ENCODE assay signal across 12 cellular contexts in the genomic region with DNA sequence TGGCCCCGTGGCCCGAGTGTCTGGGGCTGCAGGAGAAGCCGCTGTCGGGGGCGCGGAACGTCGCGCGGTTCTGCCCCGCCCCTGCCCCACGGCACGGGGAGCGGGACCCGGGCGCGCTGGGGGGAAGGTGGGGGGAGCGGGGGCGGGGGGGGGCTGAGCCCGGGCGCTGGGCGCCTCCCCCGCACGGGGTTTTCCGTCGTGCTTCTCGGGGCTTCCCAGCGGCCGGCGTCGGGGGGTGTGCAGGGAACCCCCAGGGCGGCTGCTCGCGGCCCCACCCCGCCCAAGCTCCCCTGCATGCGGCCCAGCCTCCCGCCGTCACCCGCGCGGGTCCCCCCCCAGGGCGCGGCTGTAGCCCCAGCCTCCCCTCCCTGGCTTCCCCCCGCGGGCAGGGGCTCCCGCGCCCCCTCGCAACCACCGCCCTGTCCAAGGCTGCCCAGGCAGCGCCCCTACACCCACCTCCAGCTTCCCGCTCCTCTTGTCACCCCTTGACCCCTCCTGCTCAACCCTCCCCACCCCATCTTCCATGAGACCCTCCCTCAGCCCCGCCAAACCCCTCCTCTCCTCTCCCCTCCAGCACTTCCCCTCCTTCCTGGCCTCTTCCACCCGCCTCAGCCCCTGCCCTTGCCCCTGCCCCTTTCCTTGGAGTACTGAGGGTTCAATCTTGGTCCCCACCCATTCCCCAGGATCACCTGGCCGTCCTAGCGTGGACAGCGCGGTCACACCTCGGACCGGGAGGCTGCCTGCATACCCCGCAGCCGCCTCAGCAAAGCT. TPM values are rescaled to one million over a fixed set of nuclear protein-coding genes. Genes with fewer than 3 reads are reported as not detected.
A peak's percentile ranks its signal among the peaks of the same experiment; 100 is the strongest.
DNase-seq lines count a peak whose midpoint lies in the region; ATAC-seq and TF ChIP-seq lines count a peak whose summit lies in the region.
"Had no signal": no experiment of that assay in that cellular context is flagged by ENCODE, and none has a peak within 500 bp of the region (broad histone marks: within the 10 kb centered on the region; RNA-seq: fewer than 3 reads in every experiment).

No MANE protein-coding gene starts in this region.

- peaks cover 0 to 12% (median 6%) of the 10 kb centered on the region in 9 donors for H3K4me1 ChIP-seq in heart right ventricle
- peaks cover 9% of the 10 kb centered on the region for H3K4me1 ChIP-seq in mesenchymal stem cell (ENCODE audit: control insufficient read depth, insufficient read depth, low read depth, low read length)

- H3K4me2 ChIP-seq in mesenchymal stem cell (ENCODE audit: low read length, poor library complexity, severe bottlenecking), result no peak overlapping the region

- H3K4me3 ChIP-seq in heart right ventricle (no peak overlapping the region), mesenchymal stem cell (ENCODE audit: insufficient read depth in 1 of 2, low read depth in 1 of 2, low read length in 2 of 2) (no peak overlapping the region)

- peaks cover 43% of the 10 kb centered on the region for H3K4me1 Mint-ChIP-seq in stimulated activated naive CD8-positive, alpha-beta T cell treated with anti-CD3 and anti-CD28 coated beads, Interleukin-15, amount 100 ng/mL, for 72 hours
- H3K4me1 Mint-ChIP-seq in type B pancreatic cell (ENCODE audit: unreplicated experiment), result no peaks in the 10 kb centered on the region

- no peak overlapping the region for H2AK5ac ChIP-seq in mesenchymal stem cell (ENCODE audit: low read length, severe bottlenecking)

- 5 to 9% methylated on average over 21 to 60 of the region's 61 CpGs for WGBS in heart right ventricle, 2 donors
- 14% methylated on average over 26 of the region's 61 CpGs for WGBS in mesenchymal stem cell

- H3K9ac ChIP-seq in mesenchymal stem cell (ENCODE audit: low read length), result no peak overlapping the region

- H3K27ac ChIP-seq in heart right ventricle, result no peak overlapping the region
- H3K27ac ChIP-seq in mesenchymal stem cell (ENCODE audit: low read length, poor library complexity, severe bottlenecking), result no peak overlapping the region

- H3K14ac ChIP-seq in mesenchymal stem cell (ENCODE audit: low read length in 2 of 2), result no peak overlapping the region

- H2BK120ac ChIP-seq in mesenchymal stem cell (ENCODE audit: low read depth, low read length), result no peak overlapping the region

- intact Hi-C loops in Right ventricle myocardium superior (cut with DNase I), result no loop called here
- intact Hi-C loops in heart right ventricle (cut with DNase I), result no loop called here
- intact Hi-C loops in Right ventricle myocardium inferior (cut with DNase I), result no loop called here

- no peaks in the 10 kb centered on the region for H3K9me3 Mint-ChIP-seq in stimulated activated naive CD8-positive, alpha-beta T cell treated with anti-CD3 and anti-CD28 coated beads, Interleukin-15, amount 100 ng/mL, for 72 hours
- H3K9me3 Mint-ChIP-seq in type B pancreatic cell, result no peaks in the 10 kb centered on the region

- H3K4me3 Mint-ChIP-seq in stimulated activated naive CD8-positive, alpha-beta T cell treated with anti-CD3 and anti-CD28 coated beads, Interleukin-15, amount 100 ng/mL, for 72 hours, result peak overlapping the region; percentile 76 to 82
- H3K4me3 Mint-ChIP-seq in type B pancreatic cell, result no peak overlapping the region

- H3K27me3 ChIP-seq in heart right ventricle, result peaks cover 37 to 76% (median 65%) of the 10 kb centered on the region in 7 donors
- peaks cover 58 to 70% of the 10 kb centered on the region in 2 experiments for H3K27me3 ChIP-seq in mesenchymal stem cell (ENCODE audit: control insufficient read depth in 1 of 2, insufficient read depth in 1 of 2, low read length in 2 of 2)

- peak; percentile 19 for DNase-seq in Right ventricle myocardium superior
- DNase-seq in heart right ventricle, result no peak
- DNase-seq in activated T-helper 9 cell treated with anti-CD3 and anti-CD28 coated beads, Interleukin-2, amount 50 U/mL, for 16 hours (ENCODE audit: low read depth), result peak; percentile 58
- no peak for DNase-seq in mesenchymal stem cell
- peak; percentile 21 to 59 for DNase-seq in stimulated activated naive CD8-positive, alpha-beta T cell treated with anti-CD3 and anti-CD28 coated beads, Interleukin-15, amount 100 ng/mL, for 72 hours
- no peak for DNase-seq in DMS 273 (lab: John Stamatoyannopoulos, UW; ENCODE audit: unreplicated experiment)
- DNase-seq in type B pancreatic cell (ENCODE audit: extremely low spot score, unreplicated experiment), result no peak
- no peak for DNase-seq in Right ventricle myocardium inferior (ENCODE audit: missing footprints)
- DNase-seq: ACHN, NCI-H1092, T1000 had no signal

- TF ChIP-seq CTCF in heart right ventricle (IDR thresholded peaks at IDR 0.05), result no peak
- TF ChIP-seq CTCF in type B pancreatic cell (conservative IDR thresholded peaks at IDR 0.05), result no peak

- no peak overlapping the region for H2BK12ac ChIP-seq in mesenchymal stem cell (ENCODE audit: low read length in 2 of 2)

- H4K91ac ChIP-seq in mesenchymal stem cell (ENCODE audit: low read length), result no peak overlapping the region

- H3K4ac ChIP-seq in mesenchymal stem cell (ENCODE audit: low read depth in 1 of 2, low read length in 2 of 2), result no peak overlapping the region

- H3K36me3 ChIP-seq in heart right ventricle (no peaks in the 10 kb centered on the region), mesenchymal stem cell (ENCODE audit: control insufficient read depth in 1 of 2, insufficient read depth in 2 of 2, low read depth in 1 of 2, low read length in 2 of 2) (no peaks in the 10 kb centered on the region)

- peak overlapping the region; percentile 65 for H4K8ac ChIP-seq in mesenchymal stem cell (ENCODE audit: low read length)

- no peaks in the 10 kb centered on the region for H3K79me1 ChIP-seq in mesenchymal stem cell (replicated peaks; ENCODE audit: low read length, poor library complexity, severe bottlenecking)

- H3K27ac Mint-ChIP-seq in stimulated activated naive CD8-positive, alpha-beta T cell treated with anti-CD3 and anti-CD28 coated beads, Interleukin-15, amount 100 ng/mL, for 72 hours, result peak overlapping the region; percentile 90 to 94
- no peak overlapping the region for H3K27ac Mint-ChIP-seq in type B pancreatic cell

- H3K9me3 ChIP-seq in heart right ventricle (no peaks in the 10 kb centered on the region), mesenchymal stem cell (ENCODE audit: control insufficient read depth, low read length) (no peaks in the 10 kb centered on the region)

- ATAC-seq in Right ventricle myocardium superior (ENCODE audit: poor library complexity) (no peak), heart right ventricle (no peak), Right ventricle myocardium inferior (no peak)
- peak; percentile 64 for ATAC-seq in stimulated activated naive CD8-positive, alpha-beta T cell treated with anti-CD3 and anti-CD28 coated beads, Interleukin-15, amount 100 ng/mL, for 72 hours

- H2BK5ac ChIP-seq in mesenchymal stem cell (ENCODE audit: low read depth, low read length, poor library complexity, severe bottlenecking), result no peak overlapping the region

- H3K18ac ChIP-seq in mesenchymal stem cell (ENCODE audit: low read depth in 1 of 2, low read length in 2 of 2), result no peak overlapping the region

- no peak overlapping the region for H2AFZ ChIP-seq in mesenchymal stem cell (ENCODE audit: low read depth, low read length)

- peaks cover 18% of the 10 kb centered on the region for H3K27me3 Mint-ChIP-seq in stimulated activated naive CD8-positive, alpha-beta T cell treated with anti-CD3 and anti-CD28 coated beads, Interleukin-15, amount 100 ng/mL, for 72 hours
- peaks cover 43% of the 10 kb centered on the region for H3K27me3 Mint-ChIP-seq in type B pancreatic cell

- H3K23ac ChIP-seq in mesenchymal stem cell (ENCODE audit: low read length in 2 of 2), result no peak overlapping the region

- no peaks in the 10 kb centered on the region for H3K36me3 Mint-ChIP-seq in type B pancreatic cell

- H2BK15ac ChIP-seq in mesenchymal stem cell (ENCODE audit: low read depth, poor library complexity, severe bottlenecking), result no peak overlapping the region

RNA-seq across cellular contexts. Expression of a gene that starts 1.7 kb away (rescaled TPM):
- not detected for total RNA-seq in Right ventricle myocardium superior
- under 1 TPM in 1 of 10 donors, not detected in 9; 0.11 TPM for total RNA-seq in heart right ventricle
- not detected for polyA plus RNA-seq in heart right ventricle
- 0.06 TPM for polyA plus RNA-seq in mesenchymal stem cell (2013, experiment 1 of 2)
- 0.08 TPM for polyA plus RNA-seq in mesenchymal stem cell (2013, experiment 2 of 2)
- total RNA-seq in type B pancreatic cell (ENCODE audit: low replicate concordance), result 0.10 TPM in 1 of 2 replicates, not detected in the other
- total RNA-seq in Right ventricle myocardium inferior, result not detected
- total RNA-seq: renal cortical epithelial cell had no signal

RNA-seq across cellular contexts. Expression of a gene that starts 47.2 kb away (rescaled TPM):
- total RNA-seq in Right ventricle myocardium superior, result not detected
- not detected for total RNA-seq in heart right ventricle
- not detected for polyA plus RNA-seq in heart right ventricle
- polyA plus RNA-seq in mesenchymal stem cell (2013, experiment 1 of 2), result not detected
- polyA plus RNA-seq in mesenchymal stem cell (2013, experiment 2 of 2), result not detected
- total RNA-seq in type B pancreatic cell (ENCODE audit: low replicate concordance), result not detected in 2 replicates
- not detected for total RNA-seq in Right ventricle myocardium inferior
- total RNA-seq: renal cortical epithelial cell had no signal

RNA-seq across cellular contexts. Expression of a gene that starts 50.3 kb away (rescaled TPM):
- total RNA-seq in Right ventricle myocardium superior (61.5 TPM), heart right ventricle (10 to 100 TPM; 27.4 to 81.6 (median 41.6) TPM), type B pancreatic cell (ENCODE audit: low replicate concordance) (36.7 and 58.6 TPM in 2 replicates), Right ventricle myocardium inferior (56.9 TPM)
- 10 to 100 TPM; 43.9 to 62.0 TPM for polyA plus RNA-seq in heart right ventricle
- polyA plus RNA-seq in mesenchymal stem cell (2013, experiment 1 of 2), result 18.5 TPM
- polyA plus RNA-seq in mesenchymal stem cell (2013, experiment 2 of 2), result 17.6 TPM

Comparison
In these comparisons a context has a peak if more than half of its experiments do, and no peak if none do; other contexts are left out.
1. DNase-seq: peak in Right ventricle myocardium superior (single experiment), activated T-helper 9 cell treated with anti-CD3 and anti-CD28 coated beads, Interleukin-2, amount 50 U/mL, for 16 hours (single experiment) and stimulated activated naive CD8-positive, alpha-beta T cell treated with anti-CD3 and anti-CD28 coated beads, Interleukin-15, amount 100 ng/mL, for 72 hours (2 of 2); none in heart right ventricle (0 of 2), mesenchymal stem cell (single experiment), DMS 273 (single experiment), type B pancreatic cell (single experiment) and Right ventricle myocardium inferior (single experiment).